ENCODE assay signal across 8 cellular contexts in the genomic region with DNA sequence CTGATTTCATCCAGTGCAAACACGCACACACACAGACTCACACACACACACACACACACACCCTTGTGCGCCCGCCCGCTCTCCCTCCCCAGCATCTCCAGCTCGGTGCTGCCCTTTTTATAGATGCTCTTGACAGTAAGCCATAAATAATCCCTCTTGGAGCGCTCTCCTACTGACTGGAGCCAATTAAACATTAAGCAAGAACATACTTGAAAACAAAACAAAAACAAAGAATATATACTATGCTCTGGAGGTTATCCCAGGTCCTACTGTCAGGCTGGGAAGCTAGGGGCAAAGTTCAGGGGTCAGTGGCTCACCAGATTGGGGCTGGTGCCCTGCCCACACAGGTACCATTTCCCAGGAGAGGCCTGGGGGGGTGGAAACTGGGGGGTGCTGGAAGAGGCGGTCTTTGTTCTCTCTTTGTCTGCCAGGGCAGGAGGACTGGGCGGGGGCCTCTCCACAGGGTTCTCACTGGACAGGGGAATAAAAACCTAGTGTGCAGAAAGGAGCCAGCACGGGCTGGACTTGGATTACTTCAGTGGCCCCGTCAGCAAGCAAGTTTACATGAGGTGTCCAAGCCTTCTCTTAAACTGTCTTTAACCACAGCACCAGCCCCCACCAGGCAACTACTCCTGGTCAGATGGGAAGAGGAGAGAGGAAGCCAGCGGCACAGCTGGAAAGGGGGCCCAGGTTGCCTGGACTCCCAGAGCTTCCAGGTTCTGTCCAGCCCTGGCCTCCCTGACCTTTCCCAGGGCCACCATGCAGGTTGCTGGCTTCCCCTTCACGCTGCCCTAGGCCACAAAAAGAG. TPM values are rescaled to one million over a fixed set of nuclear protein-coding genes. Genes with fewer than 3 reads are reported as not detected.
A peak's percentile ranks its signal among the peaks of the same experiment; 100 is the strongest.
DNase-seq lines count a peak whose midpoint lies in the region; ATAC-seq lines count a peak whose summit lies in the region.

No MANE protein-coding gene starts in this region.

- H3K27me3 ChIP-seq in SJCRH30 (no peaks in the 10 kb centered on the region), iPS-18a (ENCODE audit: control insufficient read depth, insufficient read depth, low read length) (no peaks in the 10 kb centered on the region)

- CTCF ChIA-PET in activated CD4-positive, alpha-beta T cell treated with anti-CD3 and anti-CD28 coated beads, Interleukin-2, amount 10 ng/mL, durations not matched to agents 7 days and 5 days (lab: Charles Lee): interaction anchor here (1.0 to 23.5 kb wide), 3 partner anchors 8 to 18 kb away, joined by 4 to 305 read pairs (median 4); a partner anchor contains a TSS

- no peak for ATAC-seq in activated naive CD8-positive, alpha-beta T cell treated with anti-CD3 and anti-CD28 coated beads, Interleukin-2, amount 10 ng/mL, durations not matched to agents 7 days and 5 days (ENCODE audit: low read depth)
- no peak for ATAC-seq in activated naive CD8-positive, alpha-beta T cell treated with anti-CD3 and anti-CD28 coated beads, Interleukin-2, amount 50 U/mL, for 24 hours

- no peaks in the 10 kb centered on the region for H3K9me3 Mint-ChIP-seq in activated naive CD8-positive, alpha-beta T cell treated with anti-CD3 and anti-CD28 coated beads, Interleukin-2, amount 10 ng/mL, durations not matched to agents 7 days and 5 days
- no peaks in the 10 kb centered on the region for H3K9me3 Mint-ChIP-seq in activated naive CD8-positive, alpha-beta T cell treated with anti-CD3 and anti-CD28 coated beads, Interleukin-2, amount 50 U/mL, for 24 hours
- no peaks in the 10 kb centered on the region for H3K9me3 Mint-ChIP-seq in activated CD4-positive, alpha-beta T cell treated with anti-CD3 and anti-CD28 coated beads, Interleukin-2, amount 10 ng/mL, durations not matched to agents 7 days and 5 days

- H3K4me3 Mint-ChIP-seq in activated naive CD8-positive, alpha-beta T cell treated with anti-CD3 and anti-CD28 coated beads, Interleukin-2, amount 10 ng/mL, durations not matched to agents 7 days and 5 days: no peak overlapping the region
- H3K4me3 Mint-ChIP-seq in activated naive CD8-positive, alpha-beta T cell treated with anti-CD3 and anti-CD28 coated beads, Interleukin-2, amount 50 U/mL, for 24 hours: no peak overlapping the region
- H3K4me3 Mint-ChIP-seq in activated CD4-positive, alpha-beta T cell treated with anti-CD3 and anti-CD28 coated beads, Interleukin-2, amount 10 ng/mL, durations not matched to agents 7 days and 5 days: no peak overlapping the region

- no peak overlapping the region for H3K9ac ChIP-seq in iPS-18a (ENCODE audit: low read length)

- peak overlapping the region; percentile 40 for H3K27ac Mint-ChIP-seq in activated naive CD8-positive, alpha-beta T cell treated with anti-CD3 and anti-CD28 coated beads, Interleukin-2, amount 10 ng/mL, durations not matched to agents 7 days and 5 days
- no peak overlapping the region for H3K27ac Mint-ChIP-seq in activated naive CD8-positive, alpha-beta T cell treated with anti-CD3 and anti-CD28 coated beads, Interleukin-2, amount 50 U/mL, for 24 hours
- no peak overlapping the region for H3K27ac Mint-ChIP-seq in activated CD4-positive, alpha-beta T cell treated with anti-CD3 and anti-CD28 coated beads, Interleukin-2, amount 10 ng/mL, durations not matched to agents 7 days and 5 days

- POLR2A ChIA-PET in activated naive CD8-positive, alpha-beta T cell treated with anti-CD3 and anti-CD28 coated beads, Interleukin-2, amount 10 ng/mL, durations not matched to agents 7 days and 5 days (lab: Charles Lee): interaction anchor here (0.9 kb wide), 1 partner anchor 18 kb away, joined by 3 read pairs; no protein-coding TSS in a partner anchor
- POLR2A ChIA-PET in activated CD4-positive, alpha-beta T cell treated with anti-CD3 and anti-CD28 coated beads, Interleukin-2, amount 10 ng/mL, durations not matched to agents 7 days and 5 days (lab: Charles Lee): no interaction called here

- peak overlapping the region; percentile 8; the same call in 1 of the 2 replicates for H3K4me3 ChIP-seq in SJCRH30
- H3K4me3 ChIP-seq in iPS-18a (ENCODE audit: low read length): peak overlapping the region; percentile 19

- DNase-seq in activated naive CD8-positive, alpha-beta T cell treated with anti-CD3 and anti-CD28 coated beads, Interleukin-2, amount 10 ng/mL, durations not matched to agents 7 days and 5 days: no peak
- DNase-seq in activated naive CD8-positive, alpha-beta T cell treated with anti-CD3 and anti-CD28 coated beads, Interleukin-2, amount 50 U/mL, for 24 hours: no peak
- DNase-seq in SJCRH30 (peak; percentile 49 to 53), stromal cell of bone marrow (ENCODE audit: low read depth) (peak; percentile 78), HUDEP-2 (lab: John Stamatoyannopoulos, UW; ENCODE audit: unreplicated experiment in 76 of 76) (no peak), SKM-1 (lab: John Stamatoyannopoulos, UW; ENCODE audit: unreplicated experiment) (no peak)
- no peak for DNase-seq in activated CD4-positive, alpha-beta T cell treated with anti-CD3 and anti-CD28 coated beads, Interleukin-2, amount 10 ng/mL, durations not matched to agents 7 days and 5 days

- peaks cover 16% of the 10 kb centered on the region for H3K4me1 Mint-ChIP-seq in activated naive CD8-positive, alpha-beta T cell treated with anti-CD3 and anti-CD28 coated beads, Interleukin-2, amount 10 ng/mL, durations not matched to agents 7 days and 5 days
- peaks cover 34% of the 10 kb centered on the region for H3K4me1 Mint-ChIP-seq in activated naive CD8-positive, alpha-beta T cell treated with anti-CD3 and anti-CD28 coated beads, Interleukin-2, amount 50 U/mL, for 24 hours
- peaks cover 48% of the 10 kb centered on the region for H3K4me1 Mint-ChIP-seq in activated CD4-positive, alpha-beta T cell treated with anti-CD3 and anti-CD28 coated beads, Interleukin-2, amount 10 ng/mL, durations not matched to agents 7 days and 5 days

- H3K4me1 ChIP-seq in SJCRH30 (peaks cover 49% of the 10 kb centered on the region), iPS-18a (ENCODE audit: control insufficient read depth, low read depth, low read length) (peaks cover 64% of the 10 kb centered on the region)

- H3K27ac ChIP-seq in SJCRH30 (peak overlapping the region; percentile 58), iPS-18a (ENCODE audit: low read length) (no peak overlapping the region)

- peaks cover 2% of the 10 kb centered on the region for H3K36me3 Mint-ChIP-seq in activated naive CD8-positive, alpha-beta T cell treated with anti-CD3 and anti-CD28 coated beads, Interleukin-2, amount 10 ng/mL, durations not matched to agents 7 days and 5 days
- H3K36me3 Mint-ChIP-seq in activated naive CD8-positive, alpha-beta T cell treated with anti-CD3 and anti-CD28 coated beads, Interleukin-2, amount 50 U/mL, for 24 hours (ENCODE audit: low read depth): no peaks in the 10 kb centered on the region
- peaks cover 16% of the 10 kb centered on the region for H3K36me3 Mint-ChIP-seq in activated CD4-positive, alpha-beta T cell treated with anti-CD3 and anti-CD28 coated beads, Interleukin-2, amount 10 ng/mL, durations not matched to agents 7 days and 5 days (ENCODE audit: low read depth)

- H3K9me3 ChIP-seq in SJCRH30 (replicated peaks): no peaks in the 10 kb centered on the region
- H3K9me3 ChIP-seq in iPS-18a (ENCODE audit: control insufficient read depth, low read depth, low read length): no peaks in the 10 kb centered on the region

- no peaks in the 10 kb centered on the region for H3K27me3 Mint-ChIP-seq in activated naive CD8-positive, alpha-beta T cell treated with anti-CD3 and anti-CD28 coated beads, Interleukin-2, amount 10 ng/mL, durations not matched to agents 7 days and 5 days
- H3K27me3 Mint-ChIP-seq in activated naive CD8-positive, alpha-beta T cell treated with anti-CD3 and anti-CD28 coated beads, Interleukin-2, amount 50 U/mL, for 24 hours: no peaks in the 10 kb centered on the region
- no peaks in the 10 kb centered on the region for H3K27me3 Mint-ChIP-seq in activated CD4-positive, alpha-beta T cell treated with anti-CD3 and anti-CD28 coated beads, Interleukin-2, amount 10 ng/mL, durations not matched to agents 7 days and 5 days

- no peaks in the 10 kb centered on the region for H3K36me3 ChIP-seq in SJCRH30
- H3K36me3 ChIP-seq in iPS-18a (ENCODE audit: control insufficient read depth, low read depth, low read length): no peaks in the 10 kb centered on the region

RNA-seq across cellular contexts. Expression of a gene that starts 16.1 kb away (rescaled TPM):
- 10 to 100 TPM; 20.6 to 24.6 TPM for total RNA-seq in activated naive CD8-positive, alpha-beta T cell treated with anti-CD3 and anti-CD28 coated beads, Interleukin-2, amount 10 ng/mL, durations not matched to agents 7 days and 5 days
- total RNA-seq in SJCRH30 (2014; rRNA removed; shearing (Covaris generic)): 6.5 and 6.7 TPM in 2 replicates
- total RNA-seq in activated CD4-positive, alpha-beta T cell treated with anti-CD3 and anti-CD28 coated beads, Interleukin-2, amount 10 ng/mL, durations not matched to agents 7 days and 5 days: 1 to 10 TPM; 8.5 to 8.6 TPM

RNA-seq across cellular contexts. Expression of a gene that starts 53.6 kb away (rescaled TPM):
- total RNA-seq in activated naive CD8-positive, alpha-beta T cell treated with anti-CD3 and anti-CD28 coated beads, Interleukin-2, amount 10 ng/mL, durations not matched to agents 7 days and 5 days: 100 to 1,000 TPM; 155 to 170 TPM
- total RNA-seq in SJCRH30 (2014; rRNA removed; shearing (Covaris generic)): 406 and 411 TPM in 2 replicates
- total RNA-seq in activated CD4-positive, alpha-beta T cell treated with anti-CD3 and anti-CD28 coated beads, Interleukin-2, amount 10 ng/mL, durations not matched to agents 7 days and 5 days: 100 to 1,000 TPM; 145 to 150 TPM

Comparison
In these comparisons a context has a peak if more than half of its experiments do, and no peak if none do; other contexts are left out.
1. DNase-seq: peak in SJCRH30 (2 of 2) and stromal cell of bone marrow (single experiment); none in activated naive CD8-positive, alpha-beta T cell treated with anti-CD3 and anti-CD28 coated beads, Interleukin-2, amount 10 ng/mL, durations not matched to agents 7 days and 5 days (single experiment), activated naive CD8-positive, alpha-beta T cell treated with anti-CD3 and anti-CD28 coated beads, Interleukin-2, amount 50 U/mL, for 24 hours (single experiment), activated CD4-positive, alpha-beta T cell treated with anti-CD3 and anti-CD28 coated beads, Interleukin-2, amount 10 ng/mL, durations not matched to agents 7 days and 5 days (single experiment), HUDEP-2 (0 of 76) and SKM-1 (single experiment).